In genomic region chr13:48233886-48234488, GRCh38 we compare ENCODE assay signal across 1 cellular context.
TF ChIP-seq lines count a peak whose summit lies in the region.

No MANE protein-coding gene starts in this region.

TF ChIP-seq in K562, 482 proteins besides CTCF, POLR2A, EP300 and RAD21:
- TF ChIP-seq ZBTB40 (IDR thresholded peaks at IDR 0.05) (0 out of 2 replicates have a peak, but pooled peaks have one; percentile 7), ZBTB40 (CRISPR knock-in tag; IDR thresholded peaks at IDR 0.05) (no peak), TBP (optimal IDR thresholded peaks at IDR 0.05; ENCODE audit: low read depth, low read length) (peak; percentile 36), ETV6 (IDR thresholded peaks at IDR 0.05; ENCODE audit: borderline replicate concordance in 1 of 2, low read depth in 2 of 2, low read length in 1 of 2) (no peak), ETV6 (CRISPR knock-in tag; IDR thresholded peaks at IDR 0.05; ENCODE audit: borderline replicate concordance) (no peak), YY1 (IDR thresholded peaks at IDR 0.05; ENCODE audit: borderline replicate concordance in 1 of 3, control insufficient read depth in 1 of 3, extremely low read depth in 1 of 3, insufficient read depth in 3 of 3, insufficient read length in 1 of 3, insufficient replicate concordance in 2 of 3, low read depth in 1 of 3, low read length in 2 of 3) (peak in 1 of 3 experiments; percentile 78), NFYB (IDR thresholded peaks at IDR 0.05; ENCODE audit: extremely low read depth, insufficient read length) (no peak), LCOR (CRISPR knock-in tag; IDR thresholded peaks at IDR 0.05) (0 out of 2 replicates have a peak, but pooled peaks have one; percentile 18), HMBOX1 (IDR thresholded peaks at IDR 0.05) (0 out of 2 replicates have a peak, but pooled peaks have one; percentile 25), EGR1 (conservative IDR thresholded peaks at IDR 0.05) (no peak), CHD4 (IDR thresholded peaks at IDR 0.05; ENCODE audit: insufficient read depth, insufficient replicate concordance, low read depth, low read length, poor library complexity, severe bottlenecking) (no peak)
